In genomic region chr1:67695963-67696362, GRCh38 we compare ENCODE assay signal across 29 cellular contexts.
"Had no signal": no experiment of that assay in that cellular context is flagged by ENCODE, and none has a peak within 500 bp of the region (broad histone marks: within the 10 kb centered on the region; RNA-seq: fewer than 3 reads in every experiment).

No MANE protein-coding gene starts in this region.

- H3K27me3 ChIP-seq: adrenal gland, body of pancreas, breast epithelium had no signal

- H3K4me3 Mint-ChIP-seq: activated CD4-positive, alpha-beta memory T cell treated with anti-CD3 and anti-CD28 coated beads, Interleukin-2, amount 10 ng/mL, durations not matched to agents 7 days and 5 days; activated CD8-positive, alpha-beta memory T cell treated with anti-CD3 and anti-CD28 coated beads, Interleukin-2, amount 10 ng/mL, durations not matched to agents 7 days and 5 days; activated naive CD4-positive, alpha-beta T cell treated with anti-CD3 and anti-CD28 coated beads for 36 hours; T-helper 1 cell treated with Interleukin-12 subunit alpha and Interleukin-12 subunit beta and Interleukin-4 antibody, amounts not matched to agents 30 μg/mL and 1 μg/mL, for 36 hours; T-helper 2 cell treated with Interferon-gamma antibody and Interleukin-4, amounts not matched to agents 5 μg/mL and 100 μg/mL, for 36 hours had no signal

- H3K4me1 Mint-ChIP-seq: activated CD8-positive, alpha-beta memory T cell treated with anti-CD3 and anti-CD28 coated beads, Interleukin-2, amount 10 ng/mL, durations not matched to agents 7 days and 5 days had no signal

- H3K9me3 Mint-ChIP-seq: activated CD4-positive, alpha-beta memory T cell treated with anti-CD3 and anti-CD28 coated beads, Interleukin-2, amount 10 ng/mL, durations not matched to agents 7 days and 5 days; activated naive CD4-positive, alpha-beta T cell treated with anti-CD3 and anti-CD28 coated beads for 36 hours; activated naive CD4-positive, alpha-beta T cell treated with anti-CD3 and anti-CD28 coated beads, Interleukin-2, amount 50 U/mL, for 72 hours; T-helper 1 cell treated with Interleukin-12 subunit alpha and Interleukin-12 subunit beta and Interleukin-4 antibody, amounts not matched to agents 30 μg/mL and 1 μg/mL, for 36 hours; T-helper 2 cell treated with Interferon-gamma antibody and Interleukin-4, amounts not matched to agents 5 μg/mL and 100 μg/mL, for 36 hours had no signal

- H3K27ac Mint-ChIP-seq: activated CD4-positive, alpha-beta memory T cell treated with anti-CD3 and anti-CD28 coated beads, Interleukin-2, amount 10 ng/mL, durations not matched to agents 7 days and 5 days; activated CD8-positive, alpha-beta memory T cell treated with anti-CD3 and anti-CD28 coated beads, Interleukin-2, amount 10 ng/mL, durations not matched to agents 7 days and 5 days; activated naive CD4-positive, alpha-beta T cell treated with anti-CD3 and anti-CD28 coated beads for 36 hours; activated naive CD4-positive, alpha-beta T cell treated with anti-CD3 and anti-CD28 coated beads, Interleukin-2, amount 50 U/mL, for 72 hours; T-helper 1 cell treated with Interleukin-12 subunit alpha and Interleukin-12 subunit beta and Interleukin-4 antibody, amounts not matched to agents 30 μg/mL and 1 μg/mL, for 36 hours; T-helper 2 cell treated with Interferon-gamma antibody and Interleukin-4, amounts not matched to agents 5 μg/mL and 100 μg/mL, for 36 hours had no signal

- H3K27ac ChIP-seq: adrenal gland, body of pancreas, breast epithelium, KMS-11, PC-9, RWPE1 had no signal

- H3K36me3 Mint-ChIP-seq: activated CD8-positive, alpha-beta memory T cell treated with anti-CD3 and anti-CD28 coated beads, Interleukin-2, amount 10 ng/mL, durations not matched to agents 7 days and 5 days; activated naive CD4-positive, alpha-beta T cell treated with anti-CD3 and anti-CD28 coated beads, Interleukin-2, amount 50 U/mL, for 72 hours had no signal

- H3K4me3 ChIP-seq: adrenal gland, body of pancreas, breast epithelium, PC-9 had no signal

- H3K27me3 Mint-ChIP-seq: activated CD4-positive, alpha-beta memory T cell treated with anti-CD3 and anti-CD28 coated beads, Interleukin-2, amount 10 ng/mL, durations not matched to agents 7 days and 5 days; activated CD8-positive, alpha-beta memory T cell treated with anti-CD3 and anti-CD28 coated beads, Interleukin-2, amount 10 ng/mL, durations not matched to agents 7 days and 5 days had no signal

- DNase-seq: activated CD4-positive, alpha-beta memory T cell treated with anti-CD3 and anti-CD28 coated beads, Interleukin-2, amount 10 ng/mL, durations not matched to agents 7 days and 5 days; activated CD4-positive, alpha-beta T cell treated with anti-CD3 and anti-CD28 coated beads for 1 hour; activated CD4-positive, alpha-beta T cell treated with anti-CD3 and anti-CD28 coated beads for 48 hours; activated CD4-positive, CD25-positive, alpha-beta regulatory T cell; activated CD8-positive, alpha-beta memory T cell treated with anti-CD3 and anti-CD28 coated beads for 24 hours; activated CD8-positive, alpha-beta memory T cell treated with anti-CD3 and anti-CD28 coated beads, Interleukin-2, amount 10 ng/mL, durations not matched to agents 7 days and 5 days; activated CD8-positive, alpha-beta memory T cell treated with anti-CD3 and anti-CD28 coated beads, Interleukin-2, amount 50 U/mL, for 48 hours; activated gamma-delta T cell treated with Interleukin-2 at 50 U/mL for 16 hours; activated naive CD4-positive, alpha-beta T cell treated with anti-CD3 and anti-CD28 coated beads for 36 hours; activated T-cell treated with anti-CD3 and anti-CD28 coated beads, Interleukin-2, amount 50 U/mL, for 1 hour; adrenal gland; body of pancreas; MM.1S; NCI-H1092; NCI-H1436 treated with DMSO at 0.1 percent for 48 hours; NCI-H1694 treated with DMSO at 0.1 percent for 48 hours; NCI-H2029; NCI-H345; NCI-H524 treated with DMSO at 0.1 percent for 48 hours; PC-9; SIG-M5; WERI-Rb-1 had no signal

- ATAC-seq: activated CD8-positive, alpha-beta memory T cell treated with anti-CD3 and anti-CD28 coated beads, Interleukin-2, amount 10 ng/mL, durations not matched to agents 7 days and 5 days; activated naive CD4-positive, alpha-beta T cell treated with anti-CD3 and anti-CD28 coated beads, Interleukin-2, amount 50 U/mL, for 72 hours; body of pancreas; Right ventricle myocardium inferior had no signal
